In genomic region chr22:39592104-39593060, GRCh38 we compare ENCODE assay signal across 12 cellular contexts. TPM values are rescaled to one million over a fixed set of nuclear protein-coding genes. Genes with fewer than 3 reads are reported as not detected.
DNase-seq lines count a peak whose midpoint lies in the region; ATAC-seq, FAIRE-seq and TF ChIP-seq lines count a peak whose summit lies in the region.
"Had no signal": no experiment of that assay in that cellular context is flagged by ENCODE, and none has a peak within 500 bp of the region (broad histone marks: within the 10 kb centered on the region; RNA-seq: fewer than 3 reads in every experiment).

No MANE protein-coding gene starts in this region.

- no peak for TF ChIP-seq POLR2A in endothelial cell of umbilical vein (IDR thresholded peaks at IDR 0.05; ENCODE audit: low read depth, low read length)

- H3K9me3 ChIP-seq in endothelial cell of umbilical vein (replicated peaks; ENCODE audit: control insufficient read depth, insufficient read depth, low read length) (no peaks in the 10 kb centered on the region), trophoblast cell (ENCODE audit: insufficient read depth, low read depth, low read length) (no peaks in the 10 kb centered on the region)
- no peaks in the 10 kb centered on the region for H3K9me3 ChIP-seq in naive thymus-derived CD4-positive, alpha-beta T cell (ENCODE audit: control insufficient read depth in 2 of 3, low read length in 3 of 3)
- H3K9me3 ChIP-seq: neutrophil had no signal

- no peak overlapping the region for H3K4me3 Mint-ChIP-seq in naive thymus-derived CD4-positive, alpha-beta T cell
- H3K4me3 Mint-ChIP-seq: stimulated activated naive CD8-positive, alpha-beta T cell treated with anti-CD3 and anti-CD28 coated beads, Interleukin-15, amount 100 ng/mL, for 72 hours had no signal

- H3K9ac ChIP-seq in endothelial cell of umbilical vein (replicated peaks; ENCODE audit: extremely low read depth, insufficient read depth, low read length) (no peak overlapping the region), trophoblast cell (ENCODE audit: low read length) (no peak overlapping the region)

- no peaks in the 10 kb centered on the region for H3K79me1 ChIP-seq in trophoblast cell (ENCODE audit: low read length)

- H2BK12ac ChIP-seq in trophoblast cell (ENCODE audit: low read length), result no peak overlapping the region

- H4K20me1 ChIP-seq in endothelial cell of umbilical vein (replicated peaks; ENCODE audit: control insufficient read depth, extremely low read depth, insufficient read depth, low read length), result no peaks in the 10 kb centered on the region

- H3K27me3 ChIP-seq in endothelial cell of umbilical vein (ENCODE audit: control insufficient read depth in 2 of 2, insufficient read depth in 2 of 2, low read length in 2 of 2) (peaks cover 0 to 2% of the 10 kb centered on the region in 2 experiments), trophoblast cell (ENCODE audit: insufficient read depth, low read length) (no peaks in the 10 kb centered on the region)
- no peaks in the 10 kb centered on the region for H3K27me3 ChIP-seq in naive thymus-derived CD4-positive, alpha-beta T cell (ENCODE audit: control insufficient read depth in 2 of 2, insufficient read depth in 2 of 2, low read length in 2 of 2)

- H2AK5ac ChIP-seq in trophoblast cell (ENCODE audit: low read length), result no peak overlapping the region

- no peak overlapping the region for H3K14ac ChIP-seq in trophoblast cell (ENCODE audit: low read length)

- H3K4me1 ChIP-seq in endothelial cell of umbilical vein (ENCODE audit: control insufficient read depth, extremely low read depth, insufficient read depth, low read length) (no peaks in the 10 kb centered on the region), trophoblast cell (ENCODE audit: control insufficient read depth in 1 of 2, insufficient read depth in 2 of 2, low read length in 2 of 2) (peaks cover 10 to 12% of the 10 kb centered on the region in 2 experiments)
- H3K4me1 ChIP-seq in naive thymus-derived CD4-positive, alpha-beta T cell (ENCODE audit: control insufficient read depth in 2 of 2, insufficient read depth in 2 of 2, low read length in 2 of 2), result no peaks in the 10 kb centered on the region

- FAIRE-seq in endothelial cell of umbilical vein (lab: Jason Lieb, UNC), result no peak

- CTCF ChIA-PET in endothelial cell of umbilical vein (lab: Charles Lee), result interaction anchor here (1.0 to 2.0 kb wide), 4 partner anchors 33 to 444 kb away, joined by 3 to 8 read pairs (median 4); no protein-coding TSS in a partner anchor
- CTCF ChIA-PET in naive thymus-derived CD4-positive, alpha-beta T cell (lab: Charles Lee), result no interaction called here

- no peak overlapping the region for H2BK5ac ChIP-seq in trophoblast cell (ENCODE audit: low read depth, low read length, poor library complexity)

- no peak for ATAC-seq in naive thymus-derived CD4-positive, alpha-beta T cell
- ATAC-seq in left lobe of liver, result no peak
- ATAC-seq in HG02678 (IDR thresholded peaks at IDR 0.05; ENCODE audit: unreplicated experiment), result no peak
- ATAC-seq: stimulated activated naive CD8-positive, alpha-beta T cell treated with anti-CD3 and anti-CD28 coated beads, Interleukin-15, amount 100 ng/mL, for 72 hours had no signal

- peaks cover 0 to 16% (median 0%) of the 10 kb centered on the region in 5 donors for H3K27me3 Mint-ChIP-seq in naive thymus-derived CD4-positive, alpha-beta T cell

- H4K8ac ChIP-seq in trophoblast cell (ENCODE audit: low read depth, low read length), result no peak overlapping the region

- BruUV-seq in endothelial cell of umbilical vein (replicated peaks; lab: Mats Ljungman, UMichigan), result no TSS peak

- intact Hi-C loops in endothelial cell of umbilical vein (cut with micrococcal nuclease), result no loop called here
- intact Hi-C loops in naive thymus-derived CD4-positive, alpha-beta T cell (cut with micrococcal nuclease), result no loop called here

- DNase-seq in DMS 273 treated with DMSO at 0.1 percent for 48 hours (lab: John Stamatoyannopoulos, UW), result peak; percentile 17
- peak; percentile 74 for DNase-seq in NCI-H226
- DNase-seq in endothelial cell of umbilical vein (ENCODE audit: low read depth, low spot score), result peak; percentile 38
- DNase-seq in trophoblast cell, result peak in 1 of 2 donors; percentile 42
- DNase-seq in stimulated activated naive CD4-positive, alpha-beta T cell (lab: John Stamatoyannopoulos, UW), result no peak
- DNase-seq in naive thymus-derived CD4-positive, alpha-beta T cell, result no peak
- no peak for DNase-seq in left lobe of liver (ENCODE audit: low spot score)
- DNase-seq: activated CD4-positive, alpha-beta T cell treated with anti-CD3 and anti-CD28 coated beads for 48 hours; NCI-H146; stimulated activated naive CD8-positive, alpha-beta T cell treated with anti-CD3 and anti-CD28 coated beads, Interleukin-15, amount 100 ng/mL, for 72 hours had no signal

- H2BK120ac ChIP-seq in trophoblast cell (ENCODE audit: insufficient read depth, low read length, poor library complexity), result no peak overlapping the region

- no peak overlapping the region for H3K4me3 ChIP-seq in endothelial cell of umbilical vein (replicated peaks in 1 of 3; ENCODE audit: insufficient read depth in 1 of 3, low read depth in 1 of 3, low read length in 3 of 3)
- H3K4me3 ChIP-seq in trophoblast cell (ENCODE audit: low read depth, low read length), result no peak overlapping the region
- H3K4me3 ChIP-seq in naive thymus-derived CD4-positive, alpha-beta T cell (ENCODE audit: low read length), result no peak overlapping the region

- no peak for TF ChIP-seq CTCF in endothelial cell of umbilical vein (IDR thresholded peaks at IDR 0.05; ENCODE audit: extremely low read depth in 1 of 2, insufficient read depth in 1 of 2, low read depth in 1 of 2, low read length in 2 of 2)

- no peak overlapping the region for H3K23ac ChIP-seq in trophoblast cell (ENCODE audit: low read length)

- no peak overlapping the region for H3K27ac ChIP-seq in endothelial cell of umbilical vein (ENCODE audit: insufficient read depth, low read depth, low read length)
- no peak overlapping the region for H3K27ac ChIP-seq in trophoblast cell (ENCODE audit: low read depth, low read length)
- no peak overlapping the region for H3K27ac ChIP-seq in naive thymus-derived CD4-positive, alpha-beta T cell (ENCODE audit: low read depth, low read length)
- H3K27ac ChIP-seq: neutrophil had no signal

- no peaks in the 10 kb centered on the region for H3K36me3 ChIP-seq in endothelial cell of umbilical vein (ENCODE audit: control insufficient read depth in 2 of 2, extremely low read depth in 1 of 2, insufficient read depth in 2 of 2, low read length in 2 of 2)
- no peaks in the 10 kb centered on the region for H3K36me3 ChIP-seq in trophoblast cell (ENCODE audit: control insufficient read depth in 1 of 2, insufficient read depth in 2 of 2, low read length in 2 of 2)
- no peaks in the 10 kb centered on the region for H3K36me3 ChIP-seq in naive thymus-derived CD4-positive, alpha-beta T cell (ENCODE audit: control insufficient read depth in 2 of 3, insufficient read depth in 3 of 3, low read length in 3 of 3)
- H3K36me3 ChIP-seq: neutrophil had no signal

- dilution Hi-C loops in endothelial cell of umbilical vein (cut with MboI; ENCODE audit: extremely low pct_ligation_motif_present, low sequenced_read_pairs), result no loop called here

- H3K4me2 ChIP-seq in endothelial cell of umbilical vein (ENCODE audit: insufficient read depth, low read length) (no peak overlapping the region), trophoblast cell (ENCODE audit: low read length) (peak overlapping the region; percentile 29)

- no peaks in the 10 kb centered on the region for H3K36me3 Mint-ChIP-seq in naive thymus-derived CD4-positive, alpha-beta T cell

- H3K4ac ChIP-seq in trophoblast cell (ENCODE audit: low read depth, low read length), result no peak overlapping the region

- no peak overlapping the region for H4K91ac ChIP-seq in trophoblast cell (ENCODE audit: low read depth, low read length)

- H3K79me2 ChIP-seq in endothelial cell of umbilical vein (ENCODE audit: control insufficient read depth, insufficient read depth, low read length) (no peaks in the 10 kb centered on the region), trophoblast cell (ENCODE audit: control insufficient read depth, insufficient read depth, low read length, poor library complexity) (no peaks in the 10 kb centered on the region)

- no CpG with 5 or more reads among the region's 31 CpGs for WGBS in trophoblast cell (ENCODE audit: extremely low coverage, insufficient coverage, insufficient read length)

- H3K4me1 Mint-ChIP-seq in naive thymus-derived CD4-positive, alpha-beta T cell, result peaks cover 0 to 10% (median 3%) of the 10 kb centered on the region in 7 donors

- H2AFZ ChIP-seq in endothelial cell of umbilical vein (ENCODE audit: low read depth, low read length), result no peak overlapping the region
- no peak overlapping the region for H2AFZ ChIP-seq in trophoblast cell (ENCODE audit: insufficient read depth, low read length, poor library complexity)

- H3K9me1 ChIP-seq in endothelial cell of umbilical vein (replicated peaks; ENCODE audit: control insufficient read depth, extremely low read depth, insufficient read depth, low read length), result no peaks in the 10 kb centered on the region

- no peak overlapping the region for H4K12ac ChIP-seq in trophoblast cell (ENCODE audit: low read depth, low read length)

- POLR2A ChIA-PET in endothelial cell of umbilical vein (lab: Charles Lee), result no interaction called here
- POLR2A ChIA-PET in naive thymus-derived CD4-positive, alpha-beta T cell (lab: Charles Lee), result no interaction called here

- H3K18ac ChIP-seq in trophoblast cell (ENCODE audit: low read length), result no peak overlapping the region

- no peak overlapping the region for H3K27ac Mint-ChIP-seq in naive thymus-derived CD4-positive, alpha-beta T cell

- H3K9me3 Mint-ChIP-seq in naive thymus-derived CD4-positive, alpha-beta T cell, result no peaks in the 10 kb centered on the region
- H3K9me3 Mint-ChIP-seq: stimulated activated naive CD8-positive, alpha-beta T cell treated with anti-CD3 and anti-CD28 coated beads, Interleukin-15, amount 100 ng/mL, for 72 hours had no signal

RNA-seq across cellular contexts. Expression of gene CACNA1I, which starts 21.8 kb away (rescaled TPM):
- total RNA-seq in endothelial cell of umbilical vein (not detected in 2 replicates), left lobe of liver (0.05 TPM)
- polyA plus RNA-seq in endothelial cell of umbilical vein, result 0.02 TPM in 1 of 2 replicates, not detected in the other
- not detected in 2 replicates for polyA plus RNA-seq in endothelial cell of umbilical vein (2011; cell fraction: cytosol; rRNA removed)
- polyA plus RNA-seq in endothelial cell of umbilical vein (2011; cell fraction: nucleus; rRNA removed), result 0.01 TPM in 1 of 2 replicates, not detected in the other
- polyA plus RNA-seq in endothelial cell of umbilical vein (2012), result not detected in 2 replicates
- not detected in 2 replicates for polyA minus RNA-seq in endothelial cell of umbilical vein
- polyA minus RNA-seq in endothelial cell of umbilical vein (2011; cell fraction: cytosol; rRNA and poly(A)+ RNA removed), result not detected
- not detected in 2 replicates for polyA minus RNA-seq in endothelial cell of umbilical vein (2011; cell fraction: nucleus; rRNA and poly(A)+ RNA removed)
- polyA plus RNA-seq in trophoblast cell (2013), result 0.08 and 0.10 TPM in 2 replicates
- 10 to 100 TPM in 4 of 5 experiments, 1 to 10 TPM in 1; 4.5 to 51.2 (median 30.9) TPM for total RNA-seq in naive thymus-derived CD4-positive, alpha-beta T cell
- polyA plus RNA-seq in naive thymus-derived CD4-positive, alpha-beta T cell, result 1 to 10 TPM in 1 of 2 donors, under 1 TPM in 1; 0.40 to 1.8 TPM

RNA-seq across cellular contexts. Expression of gene RPS19BP1, which starts 59.8 kb away (rescaled TPM):
- total RNA-seq in endothelial cell of umbilical vein (63.0 and 66.6 TPM in 2 replicates), left lobe of liver (50.1 TPM)
- polyA plus RNA-seq in endothelial cell of umbilical vein, result 84.3 and 96.5 TPM in 2 replicates
- polyA plus RNA-seq in endothelial cell of umbilical vein (2011; cell fraction: cytosol; rRNA removed), result 80.6 and 106 TPM in 2 replicates
- 40.1 and 50.0 TPM in 2 replicates for polyA plus RNA-seq in endothelial cell of umbilical vein (2011; cell fraction: nucleus; rRNA removed)
- polyA plus RNA-seq in endothelial cell of umbilical vein (2012), result 45.5 and 46.8 TPM in 2 replicates
- 10.0 and 14.4 TPM in 2 replicates for polyA minus RNA-seq in endothelial cell of umbilical vein
- 9.5 TPM for polyA minus RNA-seq in endothelial cell of umbilical vein (2011; cell fraction: cytosol; rRNA and poly(A)+ RNA removed)
- 6.6 and 10.2 TPM in 2 replicates for polyA minus RNA-seq in endothelial cell of umbilical vein (2011; cell fraction: nucleus; rRNA and poly(A)+ RNA removed)
- 87.1 and 87.7 TPM in 2 replicates for polyA plus RNA-seq in trophoblast cell (2013)
- total RNA-seq in naive thymus-derived CD4-positive, alpha-beta T cell, result 10 to 100 TPM; 35.2 to 67.4 (median 61.5) TPM
- polyA plus RNA-seq in naive thymus-derived CD4-positive, alpha-beta T cell, result 100 to 1,000 TPM in 1 of 2 donors, 10 to 100 TPM in 1; 98.6 to 162 TPM

Comparison
In these comparisons a context has a peak if more than half of its experiments do, and no peak if none do; other contexts are left out.
1. DNase-seq: peak in DMS 273 treated with DMSO at 0.1 percent for 48 hours (single experiment), NCI-H226 (single experiment) and endothelial cell of umbilical vein (single experiment); none in stimulated activated naive CD4-positive, alpha-beta T cell (0 of 6), naive thymus-derived CD4-positive, alpha-beta T cell (0 of 9) and left lobe of liver (single experiment).